In genomic region chr12:20409639-20410038, GRCh38 we compare ENCODE assay signal across 24 cellular contexts. TPM values are rescaled to one million over a fixed set of nuclear protein-coding genes. Genes with fewer than 3 reads are reported as not detected.
"Had no signal": no experiment of that assay in that cellular context is flagged by ENCODE, and none has a peak within 500 bp of the region (broad histone marks: within the 10 kb centered on the region; RNA-seq: fewer than 3 reads in every experiment).

No MANE protein-coding gene starts in this region.

- H3K4me3 Mint-ChIP-seq: activated CD4-positive, alpha-beta memory T cell treated with anti-CD3 and anti-CD28 coated beads for 36 hours; activated CD4-positive, alpha-beta T cell treated with anti-CD3 and anti-CD28 coated beads for 36 hours; activated naive CD8-positive, alpha-beta T cell treated with anti-CD3 and anti-CD28 coated beads for 36 hours; activated T-helper 1 cell treated with anti-CD3 and anti-CD28 coated beads, Interleukin-12 subunit alpha, Interleukin-12 subunit beta, Interleukin-2, Interleukin-4 antibody, amounts not matched to agents 30 ng/mL and 10 ng/mL and 1 ng/mL, durations not matched to agents 14 hours and 24 hours and 36 hours; stimulated activated naive CD8-positive, alpha-beta T cell treated with anti-CD3 and anti-CD28 coated beads, Interleukin-15, Interleukin-2, amounts not matched to agents 100 ng/mL and 50 ng/mL, for 24 hours had no signal

- H3K27ac ChIP-seq: cardiac muscle cell, epithelial cell of prostate, left lung, suprapubic skin, transverse colon, vagina, WERI-Rb-1 had no signal

- H3K9me3 ChIP-seq: left lung, right atrium auricular region, suprapubic skin, transverse colon, vagina had no signal

- H3K4me1 Mint-ChIP-seq: activated CD4-positive, alpha-beta T cell treated with anti-CD3 and anti-CD28 coated beads for 36 hours; activated naive CD8-positive, alpha-beta T cell treated with anti-CD3 and anti-CD28 coated beads for 36 hours had no signal

- H3K4me3 ChIP-seq: cardiac muscle cell, left lung, right atrium auricular region, suprapubic skin, transverse colon, vagina had no signal

- H3K27me3 ChIP-seq: cardiac muscle cell, left lung, right atrium auricular region, suprapubic skin, transverse colon, vagina had no signal

- H3K36me3 Mint-ChIP-seq: activated CD4-positive, alpha-beta memory T cell treated with anti-CD3 and anti-CD28 coated beads for 36 hours; activated naive CD8-positive, alpha-beta T cell treated with anti-CD3 and anti-CD28 coated beads for 36 hours had no signal

- H3K36me3 ChIP-seq: cardiac muscle cell, left lung, right atrium auricular region, suprapubic skin, transverse colon, vagina, WERI-Rb-1 had no signal

- H3K27me3 Mint-ChIP-seq: activated naive CD8-positive, alpha-beta T cell treated with anti-CD3 and anti-CD28 coated beads for 36 hours had no signal

- H3K4me1 ChIP-seq: vagina had no signal

- DNase-seq: activated CD4-positive, alpha-beta memory T cell treated with anti-CD3 and anti-CD28 coated beads for 36 hours; activated CD4-positive, alpha-beta T cell treated with anti-CD3 and anti-CD28 coated beads for 36 hours; activated naive CD8-positive, alpha-beta T cell treated with anti-CD3 and anti-CD28 coated beads for 36 hours; activated T-cell treated with anti-CD3 and anti-CD28 coated beads for 4 hours; amygdala; dermis blood vessel endothelial cell; glutamatergic neuron; kidney; left lung; mammary epithelial cell; posterior cingulate gyrus; small intestine; stimulated activated CD4-positive, alpha-beta T cell treated with anti-CD3 and anti-CD28 coated beads, Interleukin-15, amount 100 ng/mL, for 24 hours; stimulated activated CD4-positive, alpha-beta T cell treated with anti-CD3 and anti-CD28 coated beads, Interleukin-2, amount 100 ng/mL, for 48 hours; transverse colon; WERI-Rb-1 had no signal

- ATAC-seq: activated CD4-positive, alpha-beta T cell treated with anti-CD3 and anti-CD28 coated beads for 36 hours; left lung had no signal

- H3K9me3 Mint-ChIP-seq: activated CD4-positive, alpha-beta memory T cell treated with anti-CD3 and anti-CD28 coated beads for 36 hours; activated naive CD8-positive, alpha-beta T cell treated with anti-CD3 and anti-CD28 coated beads for 36 hours; activated T-helper 1 cell treated with anti-CD3 and anti-CD28 coated beads, Interleukin-12 subunit alpha, Interleukin-12 subunit beta, Interleukin-2, Interleukin-4 antibody, amounts not matched to agents 30 ng/mL and 10 ng/mL and 1 ng/mL, durations not matched to agents 14 hours and 24 hours and 36 hours; stimulated activated naive CD8-positive, alpha-beta T cell treated with anti-CD3 and anti-CD28 coated beads, Interleukin-15, Interleukin-2, amounts not matched to agents 100 ng/mL and 50 ng/mL, for 24 hours had no signal

- H3K27ac Mint-ChIP-seq: activated CD4-positive, alpha-beta memory T cell treated with anti-CD3 and anti-CD28 coated beads for 36 hours; activated CD4-positive, alpha-beta T cell treated with anti-CD3 and anti-CD28 coated beads for 36 hours; activated naive CD8-positive, alpha-beta T cell treated with anti-CD3 and anti-CD28 coated beads for 36 hours; activated T-helper 1 cell treated with anti-CD3 and anti-CD28 coated beads, Interleukin-12 subunit alpha, Interleukin-12 subunit beta, Interleukin-2, Interleukin-4 antibody, amounts not matched to agents 30 ng/mL and 10 ng/mL and 1 ng/mL, durations not matched to agents 14 hours and 24 hours and 36 hours; stimulated activated naive CD8-positive, alpha-beta T cell treated with anti-CD3 and anti-CD28 coated beads, Interleukin-15, Interleukin-2, amounts not matched to agents 100 ng/mL and 50 ng/mL, for 24 hours had no signal

RNA-seq across cellular contexts. Expression of gene PDE3A, which starts 41.3 kb away (rescaled TPM):
- total RNA-seq: activated CD4-positive, alpha-beta memory T cell treated with anti-CD3 and anti-CD28 coated beads for 36 hours; activated CD4-positive, alpha-beta T cell treated with anti-CD3 and anti-CD28 coated beads for 36 hours; activated naive CD8-positive, alpha-beta T cell treated with anti-CD3 and anti-CD28 coated beads for 36 hours; activated T-helper 1 cell treated with anti-CD3 and anti-CD28 coated beads, Interleukin-12 subunit alpha, Interleukin-12 subunit beta, Interleukin-2, Interleukin-4 antibody, amounts not matched to agents 30 ng/mL and 10 ng/mL and 1 ng/mL, durations not matched to agents 14 hours and 24 hours and 36 hours; T-helper 2 cell treated with Interferon-gamma antibody and Interleukin-4, amounts not matched to agents 100 ng/mL and 5 ng/mL, for 36 hours had no signal
- polyA plus RNA-seq: mammary epithelial cell had no signal
